ENCODE assay signal across 8 cellular contexts in genomic region chr7:100538654-100539435, GRCh38. TPM values are rescaled to one million over a fixed set of nuclear protein-coding genes. Genes with fewer than 3 reads are reported as not detected.
A peak's percentile ranks its signal among the peaks of the same experiment; 100 is the strongest.
DNase-seq lines count a peak whose midpoint lies in the region; ATAC-seq and TF ChIP-seq lines count a peak whose summit lies in the region.

Gene AGFG2, plus strand, starts transcription at chr7:100539203. Its CDS starts 144 bp downstream, at chr7:100539347.

- peak; percentile 79 for TF ChIP-seq POLR2A in GM18951 (IDR thresholded peaks at IDR 0.05; ENCODE audit: extremely low read depth, insufficient read depth, insufficient read length)

- in situ Hi-C loops in GM18951 (cut with MboI; ENCODE audit: low sequenced_read_pairs, unreplicated experiment), result no loop called here

- H3K9me3 Mint-ChIP-seq in activated B cell treated with CpG ODN at 0.5 μM for 24 hours, result no peaks in the 10 kb centered on the region
- H3K9me3 Mint-ChIP-seq in immature natural killer cell, result no peaks in the 10 kb centered on the region

- intact Hi-C loops in activated B cell treated with CpG ODN at 0.5 μM for 24 hours (cut with micrococcal nuclease), result loop anchor here (1.0 to 2.0 kb wide), 7 partner anchors 11 to 134 kb away; partner anchors contain the start of genes FBXO24, GNB2, LRCH4 and MEPCE

- H3K36me3 Mint-ChIP-seq in activated B cell treated with CpG ODN at 0.5 μM for 24 hours (ENCODE audit: low read depth) (peaks cover 3% of the 10 kb centered on the region), immature natural killer cell (no peaks in the 10 kb centered on the region)

- H3K27ac Mint-ChIP-seq in activated B cell treated with CpG ODN at 0.5 μM for 24 hours, result peak within 1 kb of the TSS; percentile 87
- peak within 1 kb of the TSS; percentile 83 to 93 (median 89) for H3K27ac Mint-ChIP-seq in immature natural killer cell

- DNase-seq in AG08395 (ENCODE audit: low spot score) (peak; percentile 100), NCI-H345 (lab: John Stamatoyannopoulos, UW) (peak; percentile 100), activated B cell treated with CpG ODN at 0.5 μM for 24 hours (peak; percentile 97), caudate nucleus (lab: John Stamatoyannopoulos, UW) (peak; percentile 95 to 100 (median 100)), immature natural killer cell (peak; percentile 100), smooth muscle cell of the brain vasculature (ENCODE audit: low read depth, low spot score) (peak; percentile 99)

- CTCF ChIA-PET in activated B cell treated with CpG ODN at 0.5 μM for 24 hours (lab: Charles Lee), result no interaction called here

- ATAC-seq in HG03196 (IDR thresholded peaks at IDR 0.05; ENCODE audit: unreplicated experiment), result peak; percentile 92
- ATAC-seq in activated B cell treated with CpG ODN at 0.5 μM for 24 hours (ENCODE audit: low read depth), result peak; percentile 98

- POLR2A ChIA-PET in activated B cell treated with CpG ODN at 0.5 μM for 24 hours (lab: Charles Lee), result interaction anchor here (0.6 to 1.8 kb wide), 10 partner anchors 11 to 110 kb away, joined by 3 to 14 read pairs (median 4); partner anchors contain the start of genes FBXO24, LRCH4, MOSPD3 and PPP1R35

- no peak for TF ChIP-seq CTCF in activated B cell treated with CpG ODN at 0.5 μM for 24 hours (IDR thresholded peaks at IDR 0.05)

- H3K27me3 Mint-ChIP-seq in activated B cell treated with CpG ODN at 0.5 μM for 24 hours (no peaks in the 10 kb centered on the region), immature natural killer cell (ENCODE audit: low read depth in 3 of 3) (peaks cover 5 to 7% (median 7%) of the 10 kb centered on the region in 3 donors)

- H3K4me1 Mint-ChIP-seq in activated B cell treated with CpG ODN at 0.5 μM for 24 hours (peaks cover 32% of the 10 kb centered on the region), immature natural killer cell (peaks cover 48 to 53% of the 10 kb centered on the region in 2 donors)

- H3K4me3 Mint-ChIP-seq in activated B cell treated with CpG ODN at 0.5 μM for 24 hours (peak within 1 kb of the TSS; percentile 100), immature natural killer cell (peak within 1 kb of the TSS; percentile 89 to 98 (median 92))

- H3K27ac ChIP-seq in caudate nucleus (ENCODE audit: low read depth, low read length), result peak within 1 kb of the TSS; percentile 78

RNA-seq across cellular contexts. Expression of gene AGFG2, which starts in this region (rescaled TPM):
- 9.5 and 10.8 TPM in 2 replicates for total RNA-seq in activated B cell treated with CpG ODN at 0.5 μM for 24 hours
- 10 to 100 TPM in 2 of 3 donors, 1 to 10 TPM in 1; 7.1 to 20.7 (median 12.0) TPM for polyA plus RNA-seq in immature natural killer cell

Comparison
In these comparisons a context has a peak if more than half of its experiments do, and no peak if none do; other contexts are left out.
1. Peak in every context shown above with its lines: DNase-seq, ATAC-seq and H3K27ac ChIP-seq.